Comparison of ENCODE assay signal across 2 cellular contexts in the genomic region with DNA sequence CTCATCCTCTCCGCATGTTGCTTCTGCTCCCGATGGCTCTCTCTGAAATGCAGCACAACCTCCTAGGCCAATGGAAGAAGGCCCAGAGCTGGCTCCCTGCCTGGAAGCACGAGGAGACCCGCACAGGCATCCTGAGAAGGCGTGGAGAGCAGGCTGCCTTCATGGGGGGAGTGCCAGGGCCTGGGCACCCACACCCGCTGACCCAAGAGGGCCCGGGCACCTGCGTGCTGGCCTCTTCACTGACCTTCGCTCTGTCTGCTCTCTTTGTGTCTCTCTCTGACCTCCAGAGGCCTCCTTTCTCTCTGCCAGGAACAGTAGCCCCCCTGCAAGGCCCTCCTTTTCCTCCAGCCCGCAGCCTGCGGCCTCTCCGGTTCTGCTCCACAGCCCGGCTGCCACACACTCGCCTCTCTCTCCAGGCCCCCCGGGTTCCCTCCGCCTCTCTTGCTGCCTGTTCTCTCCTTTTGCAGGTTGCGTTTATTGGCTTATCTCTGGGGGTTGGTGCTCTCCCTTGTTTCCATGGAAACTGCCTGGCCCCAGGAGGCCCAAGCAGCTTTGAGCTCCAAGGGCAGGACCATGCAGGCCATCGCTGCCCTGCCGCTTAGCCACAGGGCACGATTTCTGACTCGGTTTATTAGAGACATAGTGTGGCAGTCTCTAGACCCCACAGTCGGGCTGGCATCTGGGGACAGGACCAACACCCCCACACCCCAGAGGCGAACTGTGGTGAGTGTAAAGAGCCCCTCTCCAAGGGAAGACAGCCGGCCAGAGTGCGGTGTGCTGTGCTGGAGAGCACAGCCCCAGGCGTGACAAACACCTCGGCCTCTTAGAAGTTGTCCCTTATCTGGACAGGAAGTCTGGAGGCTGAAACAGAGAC.
TF ChIP-seq lines count a peak whose summit lies in the region.

No MANE protein-coding gene starts in this region.

TF ChIP-seq in A549, 52 proteins besides CTCF, POLR2A, EP300 and RAD21:
- TF ChIP-seq TP53 (CRISPR knock-in tag; IDR thresholded peaks at IDR 0.05) (no peak), ZC3H11A (IDR thresholded peaks at IDR 0.05) (no peak), KDM5A (IDR thresholded peaks at IDR 0.05) (no peak), EHMT2 (IDR thresholded peaks at IDR 0.05; ENCODE audit: low read depth) (no peak), EHF (CRISPR knock-in tag; IDR thresholded peaks at IDR 0.05) (no peak), FOXS1 (CRISPR knock-in tag; IDR thresholded peaks at IDR 0.05) (no peak), SREBF2 (IDR thresholded peaks at IDR 0.05) (no peak), CHD4 (IDR thresholded peaks at IDR 0.05; ENCODE audit: borderline replicate concordance) (no peak), HOXA7 (CRISPR knock-in tag; IDR thresholded peaks at IDR 0.05) (no peak), MAZ (IDR thresholded peaks at IDR 0.05; ENCODE audit: borderline replicate concordance, low read depth, low read length) (no peak), ZNF302 (CRISPR knock-in tag; IDR thresholded peaks at IDR 0.05) (no peak), FOSB (CRISPR knock-in tag; IDR thresholded peaks at IDR 0.05) (no peak), BHLHE40 (IDR thresholded peaks at IDR 0.05; ENCODE audit: low read depth, low read length) (no peak), NFE2L2 (conservative IDR thresholded peaks at IDR 0.05; ENCODE audit: low read length) (no peak)
- TF ChIP-seq, protein P1, sequence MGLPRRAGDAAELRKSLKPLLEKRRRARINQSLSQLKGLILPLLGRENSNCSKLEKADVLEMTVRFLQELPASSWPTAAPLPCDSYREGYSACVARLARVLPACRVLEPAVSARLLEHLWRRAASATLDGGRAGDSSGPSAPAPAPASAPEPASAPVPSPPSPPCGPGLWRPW (IDR thresholded peaks at IDR 0.05), result no peak
- TF ChIP-seq, protein P2, sequence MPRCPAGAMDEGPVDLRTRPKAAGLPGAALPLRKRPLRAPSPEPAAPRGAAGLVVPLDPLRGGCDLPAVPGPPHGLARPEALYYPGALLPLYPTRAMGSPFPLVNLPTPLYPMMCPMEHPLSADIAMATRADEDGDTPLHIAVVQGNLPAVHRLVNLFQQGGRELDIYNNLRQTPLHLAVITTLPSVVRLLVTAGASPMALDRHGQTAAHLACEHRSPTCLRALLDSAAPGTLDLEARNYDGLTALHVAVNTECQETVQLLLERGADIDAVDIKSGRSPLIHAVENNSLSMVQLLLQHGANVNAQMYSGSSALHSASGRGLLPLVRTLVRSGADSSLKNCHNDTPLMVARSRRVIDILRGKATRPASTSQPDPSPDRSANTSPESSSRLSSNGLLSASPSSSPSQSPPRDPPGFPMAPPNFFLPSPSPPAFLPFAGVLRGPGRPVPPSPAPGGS (IDR thresholded peaks at IDR 0.05), result no peak
- TF ChIP-seq, protein P3, sequence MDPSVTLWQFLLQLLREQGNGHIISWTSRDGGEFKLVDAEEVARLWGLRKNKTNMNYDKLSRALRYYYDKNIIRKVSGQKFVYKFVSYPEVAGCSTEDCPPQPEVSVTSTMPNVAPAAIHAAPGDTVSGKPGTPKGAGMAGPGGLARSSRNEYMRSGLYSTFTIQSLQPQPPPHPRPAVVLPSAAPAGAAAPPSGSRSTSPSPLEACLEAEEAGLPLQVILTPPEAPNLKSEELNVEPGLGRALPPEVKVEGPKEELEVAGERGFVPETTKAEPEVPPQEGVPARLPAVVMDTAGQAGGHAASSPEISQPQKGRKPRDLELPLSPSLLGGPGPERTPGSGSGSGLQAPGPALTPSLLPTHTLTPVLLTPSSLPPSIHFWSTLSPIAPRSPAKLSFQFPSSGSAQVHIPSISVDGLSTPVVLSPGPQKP (IDR thresholded peaks at IDR 0.05; ENCODE audit: low read depth, low read length), result no peak
- TF ChIP-seq, protein P4, sequence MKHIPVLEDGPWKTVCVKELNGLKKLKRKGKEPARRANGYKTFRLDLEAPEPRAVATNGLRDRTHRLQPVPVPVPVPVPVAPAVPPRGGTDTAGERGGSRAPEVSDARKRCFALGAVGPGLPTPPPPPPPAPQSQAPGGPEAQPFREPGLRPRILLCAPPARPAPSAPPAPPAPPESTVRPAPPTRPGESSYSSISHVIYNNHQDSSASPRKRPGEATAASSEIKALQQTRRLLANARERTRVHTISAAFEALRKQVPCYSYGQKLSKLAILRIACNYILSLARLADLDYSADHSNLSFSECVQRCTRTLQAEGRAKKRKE (CRISPR knock-in tag; IDR thresholded peaks at IDR 0.05; ENCODE audit: low read depth), result no peak

TF ChIP-seq in K562, 482 proteins besides CTCF, POLR2A, EP300 and RAD21 (continues in another document):
- TF ChIP-seq ZNF165 (CRISPR knock-in tag; IDR thresholded peaks at IDR 0.05; ENCODE audit: borderline replicate concordance) (no peak), MYNN (IDR thresholded peaks at IDR 0.05) (no peak), MYNN (CRISPR knock-in tag; IDR thresholded peaks at IDR 0.05) (no peak), RFX1 (IDR thresholded peaks at IDR 0.05) (peak; percentile 85), POLR2G (IDR thresholded peaks at IDR 0.05; ENCODE audit: low read depth, low read length) (0 out of 2 replicates have a peak, but pooled peaks have one; percentile 4), GTF2A2 (tag; IDR thresholded peaks at IDR 0.05) (no peak), ZC3H8 (IDR thresholded peaks at IDR 0.05) (no peak), MCM2 (IDR thresholded peaks at IDR 0.05; ENCODE audit: low read depth) (no peak), CC2D1A (IDR thresholded peaks at IDR 0.05) (no peak), STAG1 (CRISPR knock-in tag; IDR thresholded peaks at IDR 0.05; ENCODE audit: borderline replicate concordance) (no peak), KHSRP (IDR thresholded peaks at IDR 0.05) (no peak), FIP1L1 (IDR thresholded peaks at IDR 0.05; ENCODE audit: low read depth, low read length, poor library complexity, severe bottlenecking) (no peak), ZNF282 (CRISPR knock-in tag; IDR thresholded peaks at IDR 0.05) (no peak), RBFOX2 (IDR thresholded peaks at IDR 0.05; ENCODE audit: low read depth, low read length) (0 out of 2 replicates have a peak, but pooled peaks have one; percentile 43), FOXJ2 (tag; IDR thresholded peaks at IDR 0.05) (no peak), CHD1 (IDR thresholded peaks at IDR 0.05; ENCODE audit: low read length) (no peak), TCF7 (IDR thresholded peaks at IDR 0.05; ENCODE audit: borderline replicate concordance) (no peak)
- TF ChIP-seq, protein P5, sequence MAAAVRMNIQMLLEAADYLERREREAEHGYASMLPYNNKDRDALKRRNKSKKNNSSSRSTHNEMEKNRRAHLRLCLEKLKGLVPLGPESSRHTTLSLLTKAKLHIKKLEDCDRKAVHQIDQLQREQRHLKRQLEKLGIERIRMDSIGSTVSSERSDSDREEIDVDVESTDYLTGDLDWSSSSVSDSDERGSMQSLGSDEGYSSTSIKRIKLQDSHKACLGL (CRISPR knock-in tag; IDR thresholded peaks at IDR 0.05; ENCODE audit: borderline replicate concordance, poor library complexity, severe bottlenecking), result no peak
- TF ChIP-seq, protein P6, sequence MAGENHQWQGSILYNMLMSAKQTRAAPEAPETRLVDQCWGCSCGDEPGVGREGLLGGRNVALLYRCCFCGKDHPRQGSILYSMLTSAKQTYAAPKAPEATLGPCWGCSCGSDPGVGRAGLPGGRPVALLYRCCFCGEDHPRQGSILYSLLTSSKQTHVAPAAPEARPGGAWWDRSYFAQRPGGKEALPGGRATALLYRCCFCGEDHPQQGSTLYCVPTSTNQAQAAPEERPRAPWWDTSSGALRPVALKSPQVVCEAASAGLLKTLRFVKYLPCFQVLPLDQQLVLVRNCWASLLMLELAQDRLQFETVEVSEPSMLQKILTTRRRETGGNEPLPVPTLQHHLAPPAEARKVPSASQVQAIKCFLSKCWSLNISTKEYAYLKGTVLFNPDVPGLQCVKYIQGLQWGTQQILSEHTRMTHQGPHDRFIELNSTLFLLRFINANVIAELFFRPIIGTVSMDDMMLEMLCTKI (IDR thresholded peaks at IDR 0.05; ENCODE audit: partially characterized antibody), result no peak
- TF ChIP-seq, protein P7, sequence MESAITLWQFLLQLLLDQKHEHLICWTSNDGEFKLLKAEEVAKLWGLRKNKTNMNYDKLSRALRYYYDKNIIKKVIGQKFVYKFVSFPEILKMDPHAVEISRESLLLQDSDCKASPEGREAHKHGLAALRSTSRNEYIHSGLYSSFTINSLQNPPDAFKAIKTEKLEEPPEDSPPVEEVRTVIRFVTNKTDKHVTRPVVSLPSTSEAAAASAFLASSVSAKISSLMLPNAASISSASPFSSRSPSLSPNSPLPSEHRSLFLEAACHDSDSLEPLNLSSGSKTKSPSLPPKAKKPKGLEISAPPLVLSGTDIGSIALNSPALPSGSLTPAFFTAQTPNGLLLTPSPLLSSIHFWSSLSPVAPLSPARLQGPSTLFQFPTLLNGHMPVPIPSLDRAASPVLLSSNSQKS (CRISPR knock-in tag; IDR thresholded peaks at IDR 0.05), result no peak
- TF ChIP-seq, protein P8, sequence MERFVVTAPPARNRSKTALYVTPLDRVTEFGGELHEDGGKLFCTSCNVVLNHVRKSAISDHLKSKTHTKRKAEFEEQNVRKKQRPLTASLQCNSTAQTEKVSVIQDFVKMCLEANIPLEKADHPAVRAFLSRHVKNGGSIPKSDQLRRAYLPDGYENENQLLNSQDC (CRISPR knock-in tag; IDR thresholded peaks at IDR 0.05), result no peak
- TF ChIP-seq, protein P9, sequence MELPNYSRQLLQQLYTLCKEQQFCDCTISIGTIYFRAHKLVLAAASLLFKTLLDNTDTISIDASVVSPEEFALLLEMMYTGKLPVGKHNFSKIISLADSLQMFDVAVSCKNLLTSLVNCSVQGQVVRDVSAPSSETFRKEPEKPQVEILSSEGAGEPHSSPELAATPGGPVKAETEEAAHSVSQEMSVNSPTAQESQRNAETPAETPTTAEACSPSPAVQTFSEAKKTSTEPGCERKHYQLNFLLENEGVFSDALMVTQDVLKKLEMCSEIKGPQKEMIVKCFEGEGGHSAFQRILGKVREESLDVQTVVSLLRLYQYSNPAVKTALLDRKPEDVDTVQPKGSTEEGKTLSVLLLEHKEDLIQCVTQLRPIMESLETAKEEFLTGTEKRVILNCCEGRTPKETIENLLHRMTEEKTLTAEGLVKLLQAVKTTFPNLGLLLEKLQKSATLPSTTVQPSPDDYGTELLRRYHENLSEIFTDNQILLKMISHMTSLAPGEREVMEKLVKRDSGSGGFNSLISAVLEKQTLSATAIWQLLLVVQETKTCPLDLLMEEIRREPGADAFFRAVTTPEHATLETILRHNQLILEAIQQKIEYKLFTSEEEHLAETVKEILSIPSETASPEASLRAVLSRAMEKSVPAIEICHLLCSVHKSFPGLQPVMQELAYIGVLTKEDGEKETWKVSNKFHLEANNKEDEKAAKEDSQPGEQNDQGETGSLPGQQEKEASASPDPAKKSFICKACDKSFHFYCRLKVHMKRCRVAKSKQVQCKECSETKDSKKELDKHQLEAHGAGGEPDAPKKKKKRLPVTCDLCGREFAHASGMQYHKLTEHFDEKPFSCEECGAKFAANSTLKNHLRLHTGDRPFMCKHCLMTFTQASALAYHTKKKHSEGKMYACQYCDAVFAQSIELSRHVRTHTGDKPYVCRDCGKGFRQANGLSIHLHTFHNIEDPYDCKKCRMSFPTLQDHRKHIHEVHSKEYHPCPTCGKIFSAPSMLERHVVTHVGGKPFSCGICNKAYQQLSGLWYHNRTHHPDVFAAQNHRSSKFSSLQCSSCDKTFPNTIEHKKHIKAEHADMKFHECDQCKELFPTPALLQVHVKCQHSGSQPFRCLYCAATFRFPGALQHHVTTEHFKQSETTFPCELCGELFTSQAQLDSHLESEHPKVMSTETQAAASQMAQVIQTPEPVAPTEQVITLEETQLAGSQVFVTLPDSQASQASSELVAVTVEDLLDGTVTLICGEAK (IDR thresholded peaks at IDR 0.05), result no peak
- TF ChIP-seq, protein P9 (CRISPR knock-in tag; IDR thresholded peaks at IDR 0.05), result no peak
- TF ChIP-seq, protein P10, sequence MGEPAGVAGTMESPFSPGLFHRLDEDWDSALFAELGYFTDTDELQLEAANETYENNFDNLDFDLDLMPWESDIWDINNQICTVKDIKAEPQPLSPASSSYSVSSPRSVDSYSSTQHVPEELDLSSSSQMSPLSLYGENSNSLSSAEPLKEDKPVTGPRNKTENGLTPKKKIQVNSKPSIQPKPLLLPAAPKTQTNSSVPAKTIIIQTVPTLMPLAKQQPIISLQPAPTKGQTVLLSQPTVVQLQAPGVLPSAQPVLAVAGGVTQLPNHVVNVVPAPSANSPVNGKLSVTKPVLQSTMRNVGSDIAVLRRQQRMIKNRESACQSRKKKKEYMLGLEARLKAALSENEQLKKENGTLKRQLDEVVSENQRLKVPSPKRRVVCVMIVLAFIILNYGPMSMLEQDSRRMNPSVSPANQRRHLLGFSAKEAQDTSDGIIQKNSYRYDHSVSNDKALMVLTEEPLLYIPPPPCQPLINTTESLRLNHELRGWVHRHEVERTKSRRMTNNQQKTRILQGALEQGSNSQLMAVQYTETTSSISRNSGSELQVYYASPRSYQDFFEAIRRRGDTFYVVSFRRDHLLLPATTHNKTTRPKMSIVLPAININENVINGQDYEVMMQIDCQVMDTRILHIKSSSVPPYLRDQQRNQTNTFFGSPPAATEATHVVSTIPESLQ (CRISPR knock-in tag; IDR thresholded peaks at IDR 0.05), result no peak
